Comparison of ENCODE assay signal across 17 cellular contexts in genomic region chr7:12768948-12769347, GRCh38.
A peak's percentile ranks its signal among the peaks of the same experiment; 100 is the strongest.
DNase-seq lines count a peak whose midpoint lies in the region; ATAC-seq and TF ChIP-seq lines count a peak whose summit lies in the region.
"Had no signal": no experiment of that assay in that cellular context is flagged by ENCODE, and none has a peak within 500 bp of the region (broad histone marks: within the 10 kb centered on the region; RNA-seq: fewer than 3 reads in every experiment).

No MANE protein-coding gene starts in this region.

- intact Hi-C loops in head of caudate nucleus (cut with DNase I), result no loop called here
- intact Hi-C loops in right cardiac atrium (cut with DNase I), result no loop called here

- no peaks in the 10 kb centered on the region for H3K27me3 ChIP-seq in SK-N-SH (ENCODE audit: insufficient read depth)
- H3K27me3 ChIP-seq in fibroblast of lung (ENCODE audit: control insufficient read depth, insufficient read depth, low read length), result no peaks in the 10 kb centered on the region
- no peaks in the 10 kb centered on the region for H3K27me3 ChIP-seq in right cardiac atrium (ENCODE audit: control insufficient read depth, insufficient read depth)
- no peaks in the 10 kb centered on the region for H3K27me3 ChIP-seq in SJCRH30

- no peak overlapping the region for H3K4me3 Mint-ChIP-seq in nephron
- H3K4me3 Mint-ChIP-seq: CD14-positive monocyte; CD8-positive, alpha-beta T cell; H9 had no signal

- no peaks in the 10 kb centered on the region for H3K9me2 ChIP-seq in SK-N-SH

- DNase-seq in SK-N-SH, result no peak
- peak in 1 of 2 donors; percentile 48 for DNase-seq in fibroblast of lung (ENCODE audit: low read depth in 2 of 2)
- DNase-seq in head of caudate nucleus, result no peak
- DNase-seq in right cardiac atrium, result no peak
- no peak for DNase-seq in SJCRH30
- DNase-seq: CD8-positive, alpha-beta T cell; COR-L47; DMS153; DMS79 treated with DMSO at 0.1 percent for 48 hours; GDM1; GOT3; H9 had no signal

- H3K4me1 Mint-ChIP-seq in nephron, result peaks cover 61% of the 10 kb centered on the region

- H3K4me3 ChIP-seq in SK-N-SH (ENCODE audit: low read depth in 2 of 2, low read length in 1 of 2) (no peak overlapping the region), fibroblast of lung (replicated peaks in 1 of 4; ENCODE audit: control extremely low read depth in 1 of 4, insufficient read depth in 1 of 4, low read depth in 3 of 4, low read length in 4 of 4) (no peak overlapping the region), right cardiac atrium (ENCODE audit: low read length) (no peak overlapping the region), SJCRH30 (no peak overlapping the region)

- H3K27ac Mint-ChIP-seq in nephron, result peak overlapping the region in 2 of 3 experiments; percentile 19 to 81
- H3K27ac Mint-ChIP-seq: CD14-positive monocyte; CD8-positive, alpha-beta T cell had no signal

- TF ChIP-seq EP300 in SK-N-SH (IDR thresholded peaks at IDR 0.05; ENCODE audit: borderline replicate concordance in 1 of 2, low read depth in 1 of 2, low read length in 1 of 2), result no peak

- WGBS in SK-N-SH (ENCODE audit: low lambda C conversion rate), result 17% methylated on average over 1 of the region's 1 CpG
- 77% methylated on average over 1 of the region's 1 CpG for WGBS in right cardiac atrium

- H3K4me2 ChIP-seq in SK-N-SH (no peak overlapping the region), fibroblast of lung (ENCODE audit: extremely low read depth, insufficient read depth, low read length) (peak overlapping the region; percentile 2)

- TF ChIP-seq RAD21 in SK-N-SH (IDR thresholded peaks at IDR 0.05; ENCODE audit: low read length), result no peak

- no peak for ATAC-seq in SK-N-SH treated with all-trans-retinoic acid at 6 μM for 48 hours
- no peak for ATAC-seq in HG02870 (IDR thresholded peaks at IDR 0.05; ENCODE audit: unreplicated experiment)
- no peak for ATAC-seq in right cardiac atrium
- ATAC-seq: CD8-positive, alpha-beta T cell had no signal

- H3K27ac ChIP-seq in SK-N-SH (ENCODE audit: low read depth in 2 of 2, low read length in 1 of 2), result peak overlapping the region in 1 of 2 experiments; percentile 31; a peak in 1 of 4 replicates
- H3K27ac ChIP-seq in fibroblast of lung (ENCODE audit: insufficient read depth, low read length), result no peak overlapping the region
- H3K27ac ChIP-seq in right cardiac atrium (ENCODE audit: low read length), result no peak overlapping the region
- H3K27ac ChIP-seq in SJCRH30, result no peak overlapping the region
- H3K27ac ChIP-seq: 22Rv1 had no signal

- H4K20me1 ChIP-seq in SK-N-SH (ENCODE audit: insufficient read depth) (no peaks in the 10 kb centered on the region), fibroblast of lung (ENCODE audit: control insufficient read depth, extremely low read depth, insufficient read depth, low read length) (no peaks in the 10 kb centered on the region)

- H3K4me1 ChIP-seq in SK-N-SH (ENCODE audit: control insufficient read depth in 1 of 2, insufficient read depth in 2 of 2, low read depth in 1 of 2, low read length in 1 of 2) (peaks cover 2 to 21% of the 10 kb centered on the region in 2 experiments; a peak in 3 of 4 replicates), fibroblast of lung (ENCODE audit: control insufficient read depth, extremely low read depth, insufficient read depth, low read length) (peaks cover 3% of the 10 kb centered on the region), right cardiac atrium (ENCODE audit: control insufficient read depth, insufficient read depth, low read length) (peaks cover 5% of the 10 kb centered on the region), SJCRH30 (no peaks in the 10 kb centered on the region; the same call in 1 of the 2 replicates)

- POLR2A ChIA-PET in SK-N-SH (lab: Yijun Ruan, JAX), result no interaction called here

- H3K36me3 Mint-ChIP-seq in nephron (ENCODE audit: low read depth), result no peaks in the 10 kb centered on the region
- H3K36me3 Mint-ChIP-seq: CD14-positive monocyte; CD8-positive, alpha-beta T cell had no signal

- TF ChIP-seq CTCF in SK-N-SH (IDR thresholded peaks at IDR 0.05) (no peak), fibroblast of lung (conservative IDR thresholded peaks at IDR 0.05 in 1 of 2, IDR thresholded peaks at IDR 0.05 in 1 of 2; ENCODE audit: low read depth in 1 of 2, low read length in 2 of 2) (no peak), nephron (IDR thresholded peaks at IDR 0.05; ENCODE audit: unreplicated experiment in 3 of 3) (no peak)

- H3K36me3 ChIP-seq in SK-N-SH (replicated peaks in 1 of 2; ENCODE audit: control insufficient read depth in 1 of 2, insufficient read depth in 2 of 2, low read length in 1 of 2) (no peaks in the 10 kb centered on the region), fibroblast of lung (ENCODE audit: control insufficient read depth, insufficient read depth, low read length) (no peaks in the 10 kb centered on the region), SJCRH30 (no peaks in the 10 kb centered on the region)

- H3K9me3 Mint-ChIP-seq in nephron, result peaks cover 10% of the 10 kb centered on the region
- H3K9me3 Mint-ChIP-seq: CD8-positive, alpha-beta T cell had no signal

- H2AFZ ChIP-seq in SK-N-SH (ENCODE audit: low read depth) (no peak overlapping the region), fibroblast of lung (ENCODE audit: low read length) (no peak overlapping the region)

- H3K9ac ChIP-seq in SK-N-SH (no peak overlapping the region), fibroblast of lung (ENCODE audit: insufficient read depth, low read length) (no peak overlapping the region)

- H3F3A ChIP-seq in SK-N-SH (replicated peaks; ENCODE audit: insufficient read depth), result no peaks in the 10 kb centered on the region

- peaks cover 4% of the 10 kb centered on the region for H3K27me3 Mint-ChIP-seq in nephron (ENCODE audit: low read depth)

- CTCF ChIA-PET in SK-N-SH (lab: Yijun Ruan, JAX), result no interaction called here

- H3K79me2 ChIP-seq in SK-N-SH (ENCODE audit: insufficient read depth) (no peaks in the 10 kb centered on the region), fibroblast of lung (ENCODE audit: control insufficient read depth, insufficient read depth, low read length) (no peaks in the 10 kb centered on the region)

- H3K9me3 ChIP-seq in SK-N-SH (no peaks in the 10 kb centered on the region; the same call in 1 of the 2 replicates), fibroblast of lung (ENCODE audit: control insufficient read depth, insufficient read depth, low read depth, low read length) (no peaks in the 10 kb centered on the region), right cardiac atrium (ENCODE audit: control insufficient read depth, low read length) (no peaks in the 10 kb centered on the region), SJCRH30 (replicated peaks) (no peaks in the 10 kb centered on the region)

TF ChIP-seq in SK-N-SH, 30 proteins besides CTCF, POLR2A, EP300 and RAD21:
- TF ChIP-seq GABPA (IDR thresholded peaks at IDR 0.05; ENCODE audit: low read depth) (no peak), GATA2 (CRISPR knock-in tag; IDR thresholded peaks at IDR 0.05) (no peak), PBX3 (IDR thresholded peaks at IDR 0.05) (0 out of 2 replicates have a peak, but pooled peaks have one; percentile 15), TCF12 (IDR thresholded peaks at IDR 0.05) (peak; percentile 10; the same call in 1 of the 2 replicates), USF1 (IDR thresholded peaks at IDR 0.05; ENCODE audit: borderline replicate concordance, low read depth) (no peak)
TF ChIP-seq in SK-N-SH: peak in this region for 2.

TF ChIP-seq in SK-N-SH treated with all-trans-retinoic acid at 6 μM for 48 hours, 23 proteins besides CTCF, POLR2A, EP300 and RAD21 (continues in another document):
- TF ChIP-seq GLIS3 (CRISPR knock-in tag; IDR thresholded peaks at IDR 0.05) (no peak), POU6F1 (CRISPR knock-in tag; IDR thresholded peaks at IDR 0.05; ENCODE audit: borderline replicate concordance, low read depth) (no peak), CSRNP3 (CRISPR knock-in tag; IDR thresholded peaks at IDR 0.05) (no peak), ARNTL (CRISPR knock-in tag; IDR thresholded peaks at IDR 0.05; ENCODE audit: borderline replicate concordance, low read depth) (no peak), OSR1 (CRISPR knock-in tag; IDR thresholded peaks at IDR 0.05) (no peak), BACH2 (CRISPR knock-in tag; IDR thresholded peaks at IDR 0.05; ENCODE audit: borderline replicate concordance) (no peak), TOX (CRISPR knock-in tag; IDR thresholded peaks at IDR 0.05; ENCODE audit: borderline replicate concordance) (no peak), ZNF8 (CRISPR knock-in tag; IDR thresholded peaks at IDR 0.05) (no peak), ZFP3 (CRISPR knock-in tag; IDR thresholded peaks at IDR 0.05) (no peak), TCF4 (CRISPR knock-in tag; IDR thresholded peaks at IDR 0.05; ENCODE audit: borderline replicate concordance) (no peak), ESRRG (CRISPR knock-in tag; IDR thresholded peaks at IDR 0.05) (no peak)
